ENCODE assay signal across 16 cellular contexts in genomic region chr19:47494729-47495128, GRCh38. TPM values are rescaled to one million over a fixed set of nuclear protein-coding genes. Genes with fewer than 3 reads are reported as not detected.
DNase-seq lines count a peak whose midpoint lies in the region; ATAC-seq and TF ChIP-seq lines count a peak whose summit lies in the region.
"Had no signal": no experiment of that assay in that cellular context is flagged by ENCODE, and none has a peak within 500 bp of the region (broad histone marks: within the 10 kb centered on the region; RNA-seq: fewer than 3 reads in every experiment).

No MANE protein-coding gene starts in this region.

- H3K36me3 ChIP-seq in SJCRH30 = peaks cover 6% of the 10 kb centered on the region

- no peaks in the 10 kb centered on the region for H3K9me3 ChIP-seq in SJCRH30 (replicated peaks)
- H3K9me3 ChIP-seq: pancreas, SJSA1, spleen had no signal

- ATAC-seq in left colon (peak; percentile 52), GM21360 (IDR thresholded peaks at IDR 0.05; ENCODE audit: unreplicated experiment) (no peak)
- ATAC-seq: pancreas had no signal

- TF ChIP-seq CTCF in endothelial cell (IDR thresholded peaks at IDR 0.05; ENCODE audit: unreplicated experiment) = no peak

- intact Hi-C loops in left colon (cut with DNase I, micrococcal nuclease) = no loop called here

- DNase-seq in D341Med (ENCODE audit: low spot score) = peak; percentile 90
- peak; percentile 22 for DNase-seq in NCI-H128 (lab: John Stamatoyannopoulos, UW; ENCODE audit: unreplicated experiment)
- DNase-seq in SJCRH30 = peak; percentile 92
- peak in 1 of 2 donors; percentile 57 for DNase-seq in left colon
- DNase-seq in NCI-H1930 (lab: John Stamatoyannopoulos, UW) = no peak
- no peak for DNase-seq in T-helper 1 cell
- DNase-seq in endothelial cell (ENCODE audit: low spot score) = no peak
- DNase-seq: activated gamma-delta T cell treated with Interleukin-2 at 50 U/mL for 16 hours; H9; spleen; stimulated activated naive CD4-positive, alpha-beta T cell treated with Interleukin-2 at 50 U/mL for 16 hours had no signal

- no peak overlapping the region for H3K4me3 Mint-ChIP-seq in endothelial cell (ENCODE audit: unreplicated experiment)
- H3K4me3 Mint-ChIP-seq: H9 had no signal

- H3K27me3 ChIP-seq in SJCRH30 = no peaks in the 10 kb centered on the region
- H3K27me3 ChIP-seq: hepatocyte, pancreas, SJSA1, spleen had no signal

- H3K4me1 Mint-ChIP-seq in endothelial cell (ENCODE audit: unreplicated experiment) = no peaks in the 10 kb centered on the region

- no peak overlapping the region for H3K27ac Mint-ChIP-seq in endothelial cell (ENCODE audit: unreplicated experiment)
- H3K27ac Mint-ChIP-seq: H9 had no signal

- H3K9me3 Mint-ChIP-seq in endothelial cell (ENCODE audit: unreplicated experiment) = no peaks in the 10 kb centered on the region
- H3K9me3 Mint-ChIP-seq: H9 had no signal

- no peak overlapping the region for H3K4me3 ChIP-seq in SJCRH30
- H3K4me3 ChIP-seq: hepatocyte, pancreas, SJSA1, spleen had no signal

- H3K27ac ChIP-seq in SJCRH30 = no peak overlapping the region
- H3K27ac ChIP-seq: hepatocyte, pancreas, SJSA1, spleen had no signal

- H3K27me3 Mint-ChIP-seq in endothelial cell (ENCODE audit: unreplicated experiment) = peaks cover 11% of the 10 kb centered on the region

- peaks cover 35% of the 10 kb centered on the region for H3K36me3 Mint-ChIP-seq in endothelial cell (ENCODE audit: low read depth, unreplicated experiment)

- H3K4me1 ChIP-seq in SJCRH30 = peaks cover 28% of the 10 kb centered on the region
- H3K4me1 ChIP-seq: pancreas, SJSA1 had no signal

RNA-seq across cellular contexts. Expression of gene KPTN, which starts 10.7 kb away (rescaled TPM):
- total RNA-seq in SJCRH30 (2014; rRNA removed; shearing (Covaris generic)) = 4.5 and 5.0 TPM in 2 replicates
- total RNA-seq in left colon (1 to 10 TPM; 4.6 to 6.0 TPM), endothelial cell (ENCODE audit: unreplicated experiment) (12.0 TPM)

RNA-seq across cellular contexts. Expression of gene NAPA, which starts 20.1 kb away (rescaled TPM):
- total RNA-seq in SJCRH30 (2014; rRNA removed; shearing (Covaris generic)) = 71.5 and 77.0 TPM in 2 replicates
- total RNA-seq in left colon = 100 to 1,000 TPM; 122 to 130 TPM
- total RNA-seq in endothelial cell (ENCODE audit: unreplicated experiment) = 77.8 TPM

RNA-seq across cellular contexts. Expression of gene SLC8A2, which starts 23.0 kb away (rescaled TPM):
- total RNA-seq in SJCRH30 (2014; rRNA removed; shearing (Covaris generic)) = 0.10 TPM in 1 of 2 replicates, not detected in the other
- 1 to 10 TPM in 1 of 2 donors, under 1 TPM in 1; 0.09 to 2.2 TPM for total RNA-seq in left colon
- 0.80 TPM for total RNA-seq in endothelial cell (ENCODE audit: unreplicated experiment)
- total RNA-seq: activated CD8-positive, alpha-beta memory T cell treated with anti-CD3 and anti-CD28 coated beads for 36 hours; SJSA1; spleen had no signal

Comparison
In these comparisons a context has a peak if more than half of its experiments do, and no peak if none do; other contexts are left out.
1. DNase-seq: peak in D341Med (single experiment), NCI-H128 (single experiment) and SJCRH30 (2 of 2); none in NCI-H1930 (0 of 2), T-helper 1 cell (0 of 5) and endothelial cell (single experiment).